31 cellular contexts compared by ENCODE assay signal in genomic region chr11:26040339-26040738, GRCh38.
"Had no signal": no experiment of that assay in that cellular context is flagged by ENCODE, and none has a peak within 500 bp of the region (broad histone marks: within the 10 kb centered on the region; RNA-seq: fewer than 3 reads in every experiment).

No MANE protein-coding gene starts in this region.

- ATAC-seq: activated naive CD4-positive, alpha-beta T cell treated with anti-CD3 and anti-CD28 coated beads, Interleukin-2, amount 50 U/mL, for 72 hours; activated naive CD8-positive, alpha-beta T cell treated with anti-CD3 and anti-CD28 coated beads, Interleukin-2, amount 50 U/mL, for 24 hours; activated T-cell treated with anti-CD3 and anti-CD28 coated beads, Interleukin-2, amount 50 U/mL, for 4 hours; activated T-cell treated with anti-CD3 and anti-CD28 coated beads, Interleukin-2, amount 50 U/mL, for 72 hours; activated T-helper 17 cell treated with anti-CD3 and anti-CD28 coated beads, Interleukin-2, amount 50 U/mL, for 72 hours; body of pancreas had no signal

- H3K27ac ChIP-seq: adrenal gland, ascending aorta, body of pancreas, brain microvascular endothelial cell, breast epithelium, cardiac muscle cell had no signal

- H3K27me3 ChIP-seq: adrenal gland, ascending aorta, body of pancreas, brain microvascular endothelial cell, breast epithelium had no signal

- H3K4me1 ChIP-seq: adrenal gland, ascending aorta, body of pancreas, breast epithelium had no signal

- DNase-seq: activated effector memory CD4-positive, alpha-beta T cell treated with anti-CD3 and anti-CD28 coated beads, Interleukin-2, amount 50 U/mL, for 16 hours; activated effector memory CD4-positive, alpha-beta T cell treated with Interleukin-2 at 50 U/mL for 16 hours; activated gamma-delta T cell; activated gamma-delta T cell treated with Interleukin-2 at 50 U/mL for 16 hours; activated naive CD4-positive, alpha-beta T cell; activated naive CD4-positive, alpha-beta T cell treated with anti-CD3 and anti-CD28 coated beads for 36 hours; activated naive CD4-positive, alpha-beta T cell treated with anti-CD3 and anti-CD28 coated beads, Interleukin-2, amount 10 ng/mL, durations not matched to agents 7 days and 5 days; activated naive CD4-positive, alpha-beta T cell treated with anti-CD3 and anti-CD28 coated beads, Interleukin-2, amount 50 U/mL, for 16 hours; activated naive CD8-positive, alpha-beta T cell treated with anti-CD3 and anti-CD28 coated beads for 36 hours; activated naive CD8-positive, alpha-beta T cell treated with anti-CD3 and anti-CD28 coated beads, Interleukin-2, amount 10 ng/mL, durations not matched to agents 7 days and 5 days; activated naive CD8-positive, alpha-beta T cell treated with anti-CD3 and anti-CD28 coated beads, Interleukin-2, amount 50 U/mL, for 24 hours; activated T-cell treated with anti-CD3 and anti-CD28 coated beads, Interleukin-2, amount 50 U/mL, for 1 hour; activated T-cell treated with anti-CD3 and anti-CD28 coated beads, Interleukin-2, amount 50 U/mL, for 24 hours; activated T-cell treated with anti-CD3 and anti-CD28 coated beads, Interleukin-2, amount 50 U/mL, for 4 hours; activated T-cell treated with anti-CD3 and anti-CD28 coated beads, Interleukin-2, amount 50 U/mL, for 48 hours; activated T-cell treated with anti-CD3 and anti-CD28 coated beads, Interleukin-2, amount 50 U/mL, for 72 hours; adrenal gland; amniotic stem cell; amygdala; anterior cingulate cortex; aorta; body of pancreas; brain microvascular endothelial cell; caudate nucleus; central memory CD4-positive, alpha-beta T cell; cerebellar nuclear complex had no signal

- H3K4me3 ChIP-seq: adrenal gland, ascending aorta, body of pancreas, breast epithelium, cardiac muscle cell had no signal

- H3K36me3 ChIP-seq: adrenal gland, ascending aorta, brain microvascular endothelial cell, breast epithelium, cardiac muscle cell had no signal

- H3K9me3 ChIP-seq: adrenal gland, ascending aorta, body of pancreas, breast epithelium had no signal
